ENCODE assay signal across 12 cellular contexts in genomic region chr1:28127617-28128257, GRCh38. TPM values are rescaled to one million over a fixed set of nuclear protein-coding genes. Genes with fewer than 3 reads are reported as not detected.
DNase-seq lines count a peak whose midpoint lies in the region; ATAC-seq and TF ChIP-seq lines count a peak whose summit lies in the region.
"Had no signal": no experiment of that assay in that cellular context is flagged by ENCODE, and none has a peak within 500 bp of the region (broad histone marks: within the 10 kb centered on the region; RNA-seq: fewer than 3 reads in every experiment).

No MANE protein-coding gene starts in this region.

- peaks cover 9% of the 10 kb centered on the region for H3K4me1 Mint-ChIP-seq in activated CD8-positive, alpha-beta memory T cell treated with anti-CD3 and anti-CD28 coated beads, Interleukin-2, amount 10 ng/mL, durations not matched to agents 7 days and 5 days

- H3K9me2 ChIP-seq in SK-N-SH: no peaks in the 10 kb centered on the region

- peak; percentile 30 for ATAC-seq in activated CD8-positive, alpha-beta memory T cell treated with anti-CD3 and anti-CD28 coated beads, Interleukin-2, amount 10 ng/mL, durations not matched to agents 7 days and 5 days
- peak; percentile 85 for ATAC-seq in HG02938 (IDR thresholded peaks at IDR 0.05; ENCODE audit: unreplicated experiment)
- ATAC-seq: A549 had no signal

- no peaks in the 10 kb centered on the region for H3K36me3 ChIP-seq in SK-N-SH (replicated peaks in 1 of 2; ENCODE audit: control insufficient read depth in 1 of 2, insufficient read depth in 2 of 2, low read length in 1 of 2)
- H3K36me3 ChIP-seq in stomach: no peaks in the 10 kb centered on the region
- H3K36me3 ChIP-seq: neural progenitor cell had no signal

- H3K4me3 Mint-ChIP-seq in activated CD8-positive, alpha-beta memory T cell treated with anti-CD3 and anti-CD28 coated beads, Interleukin-2, amount 10 ng/mL, durations not matched to agents 7 days and 5 days: no peak overlapping the region
- H3K4me3 Mint-ChIP-seq: neural progenitor cell had no signal

- intact Hi-C loops in stomach (cut with DNase I; ENCODE audit: low total_unique reads): no loop called here

- 66% methylated on average over 3 of the region's 3 CpGs for WGBS in SK-N-SH (ENCODE audit: low lambda C conversion rate)
- whole genome bisulfite sequencing in stomach, 5 donors: 71 to 93% (median 80%) methylated on average over 3 of the region's 3 CpGs

- H3K4me2 ChIP-seq in SK-N-SH: no peak overlapping the region
- H3K4me2 ChIP-seq: A549, neural progenitor cell had no signal

- TF ChIP-seq RAD21 in SK-N-SH (IDR thresholded peaks at IDR 0.05; ENCODE audit: low read length): no peak

- no peak for DNase-seq in activated CD8-positive, alpha-beta memory T cell treated with anti-CD3 and anti-CD28 coated beads, Interleukin-2, amount 10 ng/mL, durations not matched to agents 7 days and 5 days
- DNase-seq in activated CD8-positive, alpha-beta memory T cell treated with anti-CD3 and anti-CD28 coated beads for 24 hours: no peak
- DNase-seq in OCI-M1 (lab: John Stamatoyannopoulos, UW) (peak; percentile 87), substantia nigra (lab: John Stamatoyannopoulos, UW) (peak in 1 of 49 donors; percentile 14), SK-N-SH (no peak), NCI-H82 (lab: John Stamatoyannopoulos, UW) (no peak), stomach (no peak)
- DNase-seq: aorta, NCI-H1417 had no signal

- TF ChIP-seq CTCF in SK-N-SH (IDR thresholded peaks at IDR 0.05) (no peak), stomach (IDR thresholded peaks at IDR 0.05) (no peak)

- H3K4me3 ChIP-seq in SK-N-SH (ENCODE audit: low read depth in 2 of 2, low read length in 1 of 2) (no peak overlapping the region), stomach (no peak overlapping the region)
- H3K4me3 ChIP-seq: A549, neural progenitor cell had no signal

- H4K20me1 ChIP-seq in SK-N-SH (ENCODE audit: insufficient read depth): no peaks in the 10 kb centered on the region

- no peak for TF ChIP-seq EP300 in SK-N-SH (IDR thresholded peaks at IDR 0.05; ENCODE audit: borderline replicate concordance in 1 of 2, low read depth in 1 of 2, low read length in 1 of 2)
- TF ChIP-seq EP300 in stomach (IDR thresholded peaks at IDR 0.05): no peak

- H3K27me3 Mint-ChIP-seq in activated CD8-positive, alpha-beta memory T cell treated with anti-CD3 and anti-CD28 coated beads, Interleukin-2, amount 10 ng/mL, durations not matched to agents 7 days and 5 days: peaks cover 68% of the 10 kb centered on the region

- CTCF ChIA-PET in activated CD8-positive, alpha-beta memory T cell treated with anti-CD3 and anti-CD28 coated beads, Interleukin-2, amount 10 ng/mL, durations not matched to agents 7 days and 5 days (lab: Charles Lee): interaction anchor here (1.1 kb wide), 1 partner anchor 86 kb away, joined by 3 read pairs; no protein-coding TSS in a partner anchor
- CTCF ChIA-PET in SK-N-SH (lab: Yijun Ruan, JAX): interaction anchor here (1.5 kb wide), 1 partner anchor 15 kb away, joined by 3 read pairs; no protein-coding TSS in a partner anchor

- H3K4me1 ChIP-seq in SK-N-SH (ENCODE audit: control insufficient read depth in 1 of 2, insufficient read depth in 2 of 2, low read depth in 1 of 2, low read length in 1 of 2) (no peaks in the 10 kb centered on the region; a peak in 1 of 4 replicates), stomach (peaks cover 0 to 8% (median 2%) of the 10 kb centered on the region in 4 donors)
- H3K4me1 ChIP-seq: neural progenitor cell had no signal

- no peak overlapping the region for H3K9ac ChIP-seq in SK-N-SH
- H3K9ac ChIP-seq: neural progenitor cell had no signal

- no peaks in the 10 kb centered on the region for H3K36me3 Mint-ChIP-seq in activated CD8-positive, alpha-beta memory T cell treated with anti-CD3 and anti-CD28 coated beads, Interleukin-2, amount 10 ng/mL, durations not matched to agents 7 days and 5 days
- H3K36me3 Mint-ChIP-seq: neural progenitor cell had no signal

- TF ChIP-seq POLR2A in stomach (IDR thresholded peaks at IDR 0.05): no peak

- no peak overlapping the region for H3K27ac Mint-ChIP-seq in activated CD8-positive, alpha-beta memory T cell treated with anti-CD3 and anti-CD28 coated beads, Interleukin-2, amount 10 ng/mL, durations not matched to agents 7 days and 5 days
- H3K27ac Mint-ChIP-seq: neural progenitor cell had no signal

- H3K27me3 ChIP-seq in SK-N-SH (ENCODE audit: insufficient read depth): no peaks in the 10 kb centered on the region; the same call in 1 of the 2 replicates
- peaks cover 0 to 6% (median 0%) of the 10 kb centered on the region in 3 donors for H3K27me3 ChIP-seq in stomach
- H3K27me3 ChIP-seq: neural progenitor cell had no signal

- H2AFZ ChIP-seq in SK-N-SH (ENCODE audit: low read depth): no peak overlapping the region
- H2AFZ ChIP-seq: neural progenitor cell had no signal

- H3K27ac ChIP-seq in substantia nigra (ENCODE audit: low read depth, low read length, poor library complexity, severe bottlenecking): peak overlapping the region; percentile 42
- no peak overlapping the region for H3K27ac ChIP-seq in SK-N-SH (ENCODE audit: low read depth in 2 of 2, low read length in 1 of 2)
- peak overlapping the region in 2 of 5 donors; percentile 58 to 64 for H3K27ac ChIP-seq in stomach
- H3K27ac ChIP-seq: neural progenitor cell had no signal

- no peaks in the 10 kb centered on the region for H3K79me2 ChIP-seq in SK-N-SH (ENCODE audit: insufficient read depth)

- no peaks in the 10 kb centered on the region for H3K9me3 Mint-ChIP-seq in activated CD8-positive, alpha-beta memory T cell treated with anti-CD3 and anti-CD28 coated beads, Interleukin-2, amount 10 ng/mL, durations not matched to agents 7 days and 5 days (ENCODE audit: low read depth)
- H3K9me3 Mint-ChIP-seq: neural progenitor cell had no signal

- POLR2A ChIA-PET in SK-N-SH (lab: Yijun Ruan, JAX): no interaction called here

- no peaks in the 10 kb centered on the region for H3K9me3 ChIP-seq in SK-N-SH
- H3K9me3 ChIP-seq in stomach: no peaks in the 10 kb centered on the region
- H3K9me3 ChIP-seq: A549 had no signal

- H3F3A ChIP-seq in SK-N-SH (replicated peaks; ENCODE audit: insufficient read depth): no peaks in the 10 kb centered on the region

TF ChIP-seq in SK-N-SH, 30 proteins besides CTCF, POLR2A, EP300 and RAD21:
- no peak for TF ChIP-seq NRF1 (IDR thresholded peaks at IDR 0.05; ENCODE audit: low read depth, low read length)
- TF ChIP-seq CHD2 (IDR thresholded peaks at IDR 0.05; ENCODE audit: low read length, partially characterized antibody): no peak
- no peak for TF ChIP-seq GABPA (IDR thresholded peaks at IDR 0.05; ENCODE audit: low read depth)
- no peak for TF ChIP-seq RXRA (IDR thresholded peaks at IDR 0.05; ENCODE audit: borderline replicate concordance, low read depth)

RNA-seq across cellular contexts. Expression of gene EYA3, which starts 39.3 kb away (rescaled TPM):
- 10 to 100 TPM; 33.2 to 33.4 TPM for total RNA-seq in activated CD8-positive, alpha-beta memory T cell treated with anti-CD3 and anti-CD28 coated beads, Interleukin-2, amount 10 ng/mL, durations not matched to agents 7 days and 5 days
- 6.5 and 9.8 TPM in 2 replicates for polyA plus RNA-seq in SK-N-SH (2012; rRNA removed)
- 6.9 and 7.3 TPM in 2 replicates for polyA plus RNA-seq in SK-N-SH (2012; cell fraction: cytosol; rRNA removed)
- polyA plus RNA-seq in SK-N-SH (2012; cell fraction: nucleus; rRNA removed): 11.6 and 19.5 TPM in 2 replicates
- total RNA-seq in stomach: 10 to 100 TPM; 11.1 to 38.2 (median 14.5) TPM
- 1 to 10 TPM; 2.9 to 3.6 (median 3.6) TPM for polyA plus RNA-seq in stomach

RNA-seq across cellular contexts. Expression of gene PTAFR, which starts 48.8 kb away (rescaled TPM):
- under 1 TPM; 0.20 to 0.30 TPM for total RNA-seq in activated CD8-positive, alpha-beta memory T cell treated with anti-CD3 and anti-CD28 coated beads, Interleukin-2, amount 10 ng/mL, durations not matched to agents 7 days and 5 days
- polyA plus RNA-seq in SK-N-SH (2012; rRNA removed) (0.05 and 0.06 TPM in 2 replicates), stomach (1 to 10 TPM; 1.2 to 1.9 (median 1.7) TPM)
- polyA plus RNA-seq in SK-N-SH (2012; cell fraction: cytosol; rRNA removed): 0.03 and 0.04 TPM in 2 replicates
- polyA plus RNA-seq in SK-N-SH (2012; cell fraction: nucleus; rRNA removed): 0.06 and 0.08 TPM in 2 replicates
- total RNA-seq in stomach: 1 to 10 TPM in 3 of 5 donors, under 1 TPM in 1, not detected in 1; 0.45 to 3.5 (median 2.5) TPM
